Comparison of ENCODE assay signal across 8 cellular contexts in the genomic region with DNA sequence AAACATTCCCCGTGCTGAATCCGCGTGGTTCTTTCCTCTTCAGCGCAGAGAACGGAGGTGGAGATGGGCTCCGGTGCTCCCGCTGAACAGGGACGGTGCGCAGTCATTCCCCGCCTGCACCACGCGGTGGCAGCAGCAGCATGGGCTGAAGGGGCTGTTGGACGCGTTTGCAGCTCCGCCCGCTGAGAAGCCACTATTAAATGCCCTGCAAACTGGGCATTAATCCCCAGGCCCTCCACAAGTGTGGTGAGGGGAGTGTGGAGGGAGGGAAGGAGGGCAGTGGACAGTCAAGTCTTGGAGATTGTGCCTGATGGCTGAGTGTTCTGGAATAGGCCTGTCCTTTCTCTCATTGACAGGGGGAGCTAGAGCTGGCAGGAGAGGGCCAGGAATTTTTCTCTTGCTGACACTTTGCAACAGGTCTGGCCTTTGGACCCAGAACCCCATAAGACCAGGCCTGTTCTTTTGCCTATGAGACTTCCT.
DNase-seq lines count a peak whose midpoint lies in the region; ATAC-seq, FAIRE-seq and TF ChIP-seq lines count a peak whose summit lies in the region.

No MANE protein-coding gene starts in this region.

- FAIRE-seq in GM12891 (lab: Jason Lieb, UNC) = peak; percentile 96
- no peak for FAIRE-seq in astrocyte (lab: Jason Lieb, UNC)

- intact Hi-C loops in sciatic nerve (cut with DNase I) = loop anchor here (10.0 kb wide), 1 partner anchor 902 kb away; no protein-coding TSS in a partner anchor

- H3K4me3 ChIP-seq in astrocyte (ENCODE audit: insufficient read depth, low read depth, low read length) = peak overlapping the region; percentile 53

- peaks cover 6% of the 10 kb centered on the region for H3K9me3 Mint-ChIP-seq in astrocyte (ENCODE audit: unreplicated experiment)

- H3K27ac ChIP-seq in astrocyte (ENCODE audit: low read depth, low read length) = peak overlapping the region; percentile 11

- H2AFZ ChIP-seq in astrocyte (ENCODE audit: low read depth, low read length) = peak overlapping the region; percentile 59

- no peaks in the 10 kb centered on the region for H3K79me2 ChIP-seq in astrocyte (ENCODE audit: insufficient read depth, low read length)

- H3K4me3 Mint-ChIP-seq in astrocyte (ENCODE audit: unreplicated experiment) = peak overlapping the region; percentile 74

- DNase-seq in GM12891 (ENCODE audit: insufficient read length, low spot score) = peak; percentile 61
- peak; percentile 86 for DNase-seq in NAMALWA (ENCODE audit: low spot score)
- peak; percentile 5 for DNase-seq in T-helper 22 cell (ENCODE audit: low read depth)
- DNase-seq in astrocyte (ENCODE audit: low read depth) = peak; percentile 50
- peak in 48 of 51 donors; percentile 15 to 83 (median 66) for DNase-seq in hypothalamus (lab: John Stamatoyannopoulos, UW)
- DNase-seq in sciatic nerve (ENCODE audit: low spot score) = peak; percentile 92
- DNase-seq in NCI-H128 (lab: John Stamatoyannopoulos, UW; ENCODE audit: unreplicated experiment) = no peak

- no peaks in the 10 kb centered on the region for H4K20me1 ChIP-seq in astrocyte (ENCODE audit: insufficient read depth, low read length)

- H3K4me1 Mint-ChIP-seq in astrocyte (ENCODE audit: low read depth, unreplicated experiment) = peaks cover 3% of the 10 kb centered on the region

- peak overlapping the region; percentile 83 for H3K4me2 ChIP-seq in astrocyte (ENCODE audit: low read length)

- no peaks in the 10 kb centered on the region for H3K9me3 ChIP-seq in astrocyte (ENCODE audit: insufficient read depth, low read depth, low read length)

- H3K4me1 ChIP-seq in astrocyte (ENCODE audit: insufficient read depth, low read length) = peaks cover 10% of the 10 kb centered on the region

- TF ChIP-seq CTCF in astrocyte (IDR thresholded peaks at IDR 0.05; ENCODE audit: insufficient read depth, low read depth, low read length) = peak; percentile 87

- peak overlapping the region; percentile 78 for H3K27ac Mint-ChIP-seq in astrocyte (ENCODE audit: unreplicated experiment)

- peak overlapping the region; percentile 69 for H3K9ac ChIP-seq in astrocyte (ENCODE audit: low read length)

- H3K27me3 ChIP-seq in astrocyte (ENCODE audit: insufficient read depth, low read length) = no peaks in the 10 kb centered on the region

- H3K27me3 Mint-ChIP-seq in astrocyte (ENCODE audit: low read depth, unreplicated experiment) = peaks cover 15% of the 10 kb centered on the region

- no peak for TF ChIP-seq POLR2A in GM12891 (IDR thresholded peaks at IDR 0.05; ENCODE audit: low read depth, low read length)

- no peaks in the 10 kb centered on the region for H3K36me3 ChIP-seq in astrocyte (ENCODE audit: insufficient read depth, low read length)

- peak; percentile 80 for ATAC-seq in HG02588 (IDR thresholded peaks at IDR 0.05; ENCODE audit: unreplicated experiment)
- ATAC-seq in sciatic nerve = peak; percentile 92

- no peaks in the 10 kb centered on the region for H3K36me3 Mint-ChIP-seq in astrocyte (ENCODE audit: low read depth, unreplicated experiment)

TF ChIP-seq in GM12891, 5 proteins besides CTCF, POLR2A, EP300 and RAD21:
- TF ChIP-seq POLR2AphosphoS5 (IDR thresholded peaks at IDR 0.05; ENCODE audit: low read depth, low read length) = no peak
- no peak for TF ChIP-seq SPI1 (IDR thresholded peaks at IDR 0.05; ENCODE audit: low read depth, low read length)
- TF ChIP-seq PAX5 (IDR thresholded peaks at IDR 0.05; ENCODE audit: insufficient read depth, low read length, severe bottlenecking) = no peak
- no peak for TF ChIP-seq TAF1 (IDR thresholded peaks at IDR 0.05; ENCODE audit: low read depth, low read length)
- TF ChIP-seq POU2F2 (IDR thresholded peaks at IDR 0.05; ENCODE audit: low read depth, low read length) = no peak
